Comparison of ENCODE assay signal across 15 cellular contexts in the genomic region with DNA sequence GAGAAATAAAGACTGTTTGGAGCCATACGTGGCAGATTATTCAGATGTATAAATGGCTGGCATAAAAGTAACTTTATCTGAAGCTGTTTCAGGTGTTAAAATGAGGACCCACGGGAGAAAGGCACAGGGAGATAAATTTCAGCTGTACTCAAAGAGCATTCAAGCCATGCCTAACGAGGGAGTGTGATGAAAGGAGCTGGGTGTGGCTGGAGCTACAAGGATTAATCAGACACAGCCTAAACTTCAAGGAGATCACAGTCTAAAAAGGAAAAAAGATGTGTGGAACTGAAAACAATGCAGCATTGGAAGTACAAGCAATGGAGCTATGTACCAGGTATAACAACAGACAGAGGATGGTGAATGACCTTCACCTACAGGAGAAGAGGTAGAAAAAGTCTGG.
A peak's percentile ranks its signal among the peaks of the same experiment; 100 is the strongest.
DNase-seq lines count a peak whose midpoint lies in the region; ATAC-seq lines count a peak whose summit lies in the region.
"Had no signal": no experiment of that assay in that cellular context is flagged by ENCODE, and none has a peak within 500 bp of the region (broad histone marks: within the 10 kb centered on the region; RNA-seq: fewer than 3 reads in every experiment).

No MANE protein-coding gene starts in this region.

- no peak overlapping the region for H3K9ac ChIP-seq in adipocyte (ENCODE audit: low read length)

- no peaks in the 10 kb centered on the region for H3K27me3 ChIP-seq in adipocyte (replicated peaks; ENCODE audit: control insufficient read depth, insufficient read depth, low read length)
- H3K27me3 ChIP-seq: right lobe of liver had no signal

- no peaks in the 10 kb centered on the region for H3K9me3 Mint-ChIP-seq in memory B cell
- no peaks in the 10 kb centered on the region for H3K9me3 Mint-ChIP-seq in activated naive CD4-positive, alpha-beta T cell treated with anti-CD3 and anti-CD28 coated beads, Interleukin-2, amount 10 ng/mL, durations not matched to agents 7 days and 5 days

- peaks cover 9% of the 10 kb centered on the region for H3K36me3 Mint-ChIP-seq in memory B cell
- H3K36me3 Mint-ChIP-seq in activated naive CD4-positive, alpha-beta T cell treated with anti-CD3 and anti-CD28 coated beads, Interleukin-2, amount 10 ng/mL, durations not matched to agents 7 days and 5 days: peaks cover 22% of the 10 kb centered on the region

- CTCF ChIA-PET in activated naive CD4-positive, alpha-beta T cell treated with anti-CD3 and anti-CD28 coated beads, Interleukin-2, amount 10 ng/mL, durations not matched to agents 7 days and 5 days (lab: Charles Lee): interaction anchor here (0.6 to 0.8 kb wide), 2 partner anchors 32 to 51 kb away, joined by 3 to 4 read pairs; no protein-coding TSS in a partner anchor

- peaks cover 11% of the 10 kb centered on the region for H3K4me1 ChIP-seq in adipocyte (ENCODE audit: control insufficient read depth, insufficient read depth, low read length)
- H3K4me1 ChIP-seq: right lobe of liver had no signal

- no peak overlapping the region for H3K4me3 Mint-ChIP-seq in memory B cell
- no peak overlapping the region for H3K4me3 Mint-ChIP-seq in activated naive CD4-positive, alpha-beta T cell treated with anti-CD3 and anti-CD28 coated beads, Interleukin-2, amount 10 ng/mL, durations not matched to agents 7 days and 5 days

- ATAC-seq in memory B cell (ENCODE audit: low read depth): no peak
- ATAC-seq: right lobe of liver, SK-N-SH treated with all-trans-retinoic acid at 6 μM for 48 hours had no signal

- H3K4me1 Mint-ChIP-seq in memory B cell: peaks cover 41% of the 10 kb centered on the region
- peaks cover 20% of the 10 kb centered on the region for H3K4me1 Mint-ChIP-seq in activated naive CD4-positive, alpha-beta T cell treated with anti-CD3 and anti-CD28 coated beads, Interleukin-2, amount 10 ng/mL, durations not matched to agents 7 days and 5 days

- no peaks in the 10 kb centered on the region for H3K27me3 Mint-ChIP-seq in memory B cell
- no peaks in the 10 kb centered on the region for H3K27me3 Mint-ChIP-seq in activated naive CD4-positive, alpha-beta T cell treated with anti-CD3 and anti-CD28 coated beads, Interleukin-2, amount 10 ng/mL, durations not matched to agents 7 days and 5 days

- peak; percentile 50 for DNase-seq in AG20443 (ENCODE audit: low spot score)
- DNase-seq in HCEC 1CT: peak; percentile 4
- peak; percentile 22 for DNase-seq in adipocyte (ENCODE audit: low read depth)
- DNase-seq in memory B cell (ENCODE audit: low spot score in 2 of 2): no peak
- no peak for DNase-seq in NCI-H2107 treated with DMSO at 0.1 percent for 48 hours (lab: John Stamatoyannopoulos, UW; ENCODE audit: unreplicated experiment)
- no peak for DNase-seq in SHP77 treated with DMSO at 0.1 percent for 48 hours (lab: John Stamatoyannopoulos, UW)
- DNase-seq in KBM-7: no peak
- no peak for DNase-seq in activated naive CD4-positive, alpha-beta T cell treated with anti-CD3 and anti-CD28 coated beads, Interleukin-2, amount 10 ng/mL, durations not matched to agents 7 days and 5 days
- DNase-seq: DMS 273 treated with DMSO at 0.1 percent for 48 hours; effector memory CD4-positive, alpha-beta T cell; foreskin melanocyte; NCI-H2081; right lobe of liver; stimulated activated CD4-positive, alpha-beta T cell treated with anti-CD3 and anti-CD28 coated beads, Interleukin-4, amount 100 ng/mL, for 4 hours had no signal

- H3K9me3 ChIP-seq in adipocyte (ENCODE audit: control insufficient read depth, low read length): no peaks in the 10 kb centered on the region
- H3K9me3 ChIP-seq: right lobe of liver had no signal

- peaks cover 26% of the 10 kb centered on the region for H3K36me3 ChIP-seq in adipocyte (ENCODE audit: control insufficient read depth, insufficient read depth, low read length, severe bottlenecking)

- H3K4me3 ChIP-seq in adipocyte (ENCODE audit: low read length): no peak overlapping the region
- H3K4me3 ChIP-seq: right lobe of liver had no signal

- in situ Hi-C loops in KBM-7 (cut with MboI; ENCODE audit: low pct_unique_long_range_greater_than_20kb, low sequenced_read_pairs): no loop called here

- peak overlapping the region; percentile 53 for H3K27ac Mint-ChIP-seq in memory B cell
- H3K27ac Mint-ChIP-seq in activated naive CD4-positive, alpha-beta T cell treated with anti-CD3 and anti-CD28 coated beads, Interleukin-2, amount 10 ng/mL, durations not matched to agents 7 days and 5 days: no peak overlapping the region

Comparison
In these comparisons a context has a peak if more than half of its experiments do, and no peak if none do; other contexts are left out.
1. DNase-seq: peak in AG20443 (single experiment), HCEC 1CT (single experiment) and adipocyte (single experiment); none in memory B cell (0 of 2), NCI-H2107 treated with DMSO at 0.1 percent for 48 hours (single experiment), SHP77 treated with DMSO at 0.1 percent for 48 hours (single experiment), KBM-7 (single experiment) and activated naive CD4-positive, alpha-beta T cell treated with anti-CD3 and anti-CD28 coated beads, Interleukin-2, amount 10 ng/mL, durations not matched to agents 7 days and 5 days (single experiment).